1 cellular context compared by ENCODE assay signal in genomic region chr17:78779271-78779600, GRCh38.
TF ChIP-seq lines count a peak whose summit lies in the region.

No MANE protein-coding gene starts in this region.

TF ChIP-seq in K562, 482 proteins besides CTCF, POLR2A, EP300 and RAD21:
- peak; percentile 57; the same call in 1 of the 2 replicates for TF ChIP-seq CEBPB (tag; IDR thresholded peaks at IDR 0.05)
